In the genomic region with DNA sequence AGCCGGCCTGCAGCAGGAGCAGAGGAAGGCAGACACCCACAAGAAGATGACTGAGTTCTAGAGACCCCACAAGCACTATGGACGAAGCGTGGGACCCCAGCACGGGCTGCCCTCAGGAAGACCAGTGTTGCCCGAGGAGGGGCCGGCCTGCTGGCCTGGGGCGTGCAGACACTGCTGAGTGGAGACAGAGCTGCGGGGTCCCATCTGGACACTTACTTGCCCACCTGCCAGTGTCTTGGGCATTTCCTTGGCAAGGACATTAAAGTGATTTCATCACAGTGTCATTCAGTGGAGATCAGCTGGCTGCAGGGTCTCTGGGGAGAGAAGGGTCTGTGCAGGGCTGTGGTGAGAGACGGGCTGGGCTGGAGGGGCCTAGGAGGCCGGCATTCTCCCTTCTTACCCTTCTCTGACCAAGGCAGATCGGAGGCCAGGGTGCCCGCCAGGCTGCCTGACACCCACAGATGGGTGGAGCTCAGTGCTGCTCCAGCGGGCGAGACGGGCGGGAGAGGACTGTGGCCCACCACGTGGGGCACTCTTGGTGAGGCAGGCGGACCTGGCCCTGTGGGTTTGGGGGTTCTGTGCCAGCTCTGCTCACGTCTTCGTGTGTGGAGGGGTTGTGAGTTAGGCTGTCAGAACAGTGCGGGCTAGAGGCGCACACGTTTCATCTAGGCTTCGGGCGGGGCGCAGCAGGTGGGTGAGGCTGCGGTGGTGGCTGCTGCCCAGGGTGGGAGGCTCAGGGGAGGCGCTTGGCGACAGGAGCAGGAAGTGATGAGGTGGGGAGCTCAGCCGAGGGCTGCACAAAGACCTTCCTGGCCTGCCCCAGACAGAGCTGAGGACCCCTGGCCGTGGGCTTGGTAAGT, we compare ENCODE assay signal across 1 cellular context.
TF ChIP-seq lines count a peak whose summit lies in the region.

A gene with protein sequence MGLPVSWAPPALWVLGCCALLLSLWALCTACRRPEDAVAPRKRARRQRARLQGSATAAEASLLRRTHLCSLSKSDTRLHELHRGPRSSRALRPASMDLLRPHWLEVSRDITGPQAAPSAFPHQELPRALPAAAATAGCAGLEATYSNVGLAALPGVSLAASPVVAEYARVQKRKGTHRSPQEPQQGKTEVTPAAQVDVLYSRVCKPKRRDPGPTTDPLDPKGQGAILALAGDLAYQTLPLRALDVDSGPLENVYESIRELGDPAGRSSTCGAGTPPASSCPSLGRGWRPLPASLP (plus strand): TSS at position 806 of the 860 bp plus-strand sequence. CDS start 886 bp downstream, outside the sequence.

TF ChIP-seq in HEK293, 187 proteins besides CTCF, POLR2A, EP300 and RAD21 (continued from another document):
- TF ChIP-seq, protein P1, sequence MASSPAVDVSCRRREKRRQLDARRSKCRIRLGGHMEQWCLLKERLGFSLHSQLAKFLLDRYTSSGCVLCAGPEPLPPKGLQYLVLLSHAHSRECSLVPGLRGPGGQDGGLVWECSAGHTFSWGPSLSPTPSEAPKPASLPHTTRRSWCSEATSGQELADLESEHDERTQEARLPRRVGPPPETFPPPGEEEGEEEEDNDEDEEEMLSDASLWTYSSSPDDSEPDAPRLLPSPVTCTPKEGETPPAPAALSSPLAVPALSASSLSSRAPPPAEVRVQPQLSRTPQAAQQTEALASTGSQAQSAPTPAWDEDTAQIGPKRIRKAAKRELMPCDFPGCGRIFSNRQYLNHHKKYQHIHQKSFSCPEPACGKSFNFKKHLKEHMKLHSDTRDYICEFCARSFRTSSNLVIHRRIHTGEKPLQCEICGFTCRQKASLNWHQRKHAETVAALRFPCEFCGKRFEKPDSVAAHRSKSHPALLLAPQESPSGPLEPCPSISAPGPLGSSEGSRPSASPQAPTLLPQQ (tag by site-specific recombination; IDR thresholded peaks at IDR 0.05), result no peak
- TF ChIP-seq, protein P2, sequence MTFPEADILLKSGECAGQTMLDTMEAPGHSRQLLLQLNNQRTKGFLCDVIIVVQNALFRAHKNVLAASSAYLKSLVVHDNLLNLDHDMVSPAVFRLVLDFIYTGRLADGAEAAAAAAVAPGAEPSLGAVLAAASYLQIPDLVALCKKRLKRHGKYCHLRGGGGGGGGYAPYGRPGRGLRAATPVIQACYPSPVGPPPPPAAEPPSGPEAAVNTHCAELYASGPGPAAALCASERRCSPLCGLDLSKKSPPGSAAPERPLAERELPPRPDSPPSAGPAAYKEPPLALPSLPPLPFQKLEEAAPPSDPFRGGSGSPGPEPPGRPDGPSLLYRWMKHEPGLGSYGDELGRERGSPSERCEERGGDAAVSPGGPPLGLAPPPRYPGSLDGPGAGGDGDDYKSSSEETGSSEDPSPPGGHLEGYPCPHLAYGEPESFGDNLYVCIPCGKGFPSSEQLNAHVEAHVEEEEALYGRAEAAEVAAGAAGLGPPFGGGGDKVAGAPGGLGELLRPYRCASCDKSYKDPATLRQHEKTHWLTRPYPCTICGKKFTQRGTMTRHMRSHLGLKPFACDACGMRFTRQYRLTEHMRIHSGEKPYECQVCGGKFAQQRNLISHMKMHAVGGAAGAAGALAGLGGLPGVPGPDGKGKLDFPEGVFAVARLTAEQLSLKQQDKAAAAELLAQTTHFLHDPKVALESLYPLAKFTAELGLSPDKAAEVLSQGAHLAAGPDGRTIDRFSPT (tag by site-specific recombination; IDR thresholded peaks at IDR 0.05), result 0 out of 2 replicates have a peak, but pooled peaks have one; percentile 57
TF ChIP-seq in HEK293: peak in this region for 10.
